ENCODE assay signal across 8 cellular contexts in genomic region chr22:30312053-30312452, GRCh38. TPM values are rescaled to one million over a fixed set of nuclear protein-coding genes. Genes with fewer than 3 reads are reported as not detected.
DNase-seq lines count a peak whose midpoint lies in the region; ATAC-seq lines count a peak whose summit lies in the region.
"Had no signal": no experiment of that assay in that cellular context is flagged by ENCODE, and none has a peak within 500 bp of the region (broad histone marks: within the 10 kb centered on the region; RNA-seq: fewer than 3 reads in every experiment).

No MANE protein-coding gene starts in this region.

- peak overlapping the region; percentile 54 for H3K9ac ChIP-seq in GM23248

- H3K36me3 ChIP-seq in GM23248 (ENCODE audit: low read depth) = no peaks in the 10 kb centered on the region

- no peak overlapping the region for H3K4me3 ChIP-seq in GM23248

- WGBS in GM23248 (ENCODE audit: low coverage in 1 of 2, low lambda C conversion rate in 2 of 2, missing lambda C conversion rate in 2 of 2), 2 experiments = 32 to 36% methylated on average over 6 of the region's 6 CpGs

- peaks cover 4% of the 10 kb centered on the region for H3K36me3 Mint-ChIP-seq in T-helper 17 cell (ENCODE audit: low read depth)
- H3K36me3 Mint-ChIP-seq in stimulated activated effector memory CD8-positive, alpha-beta T cell treated with anti-CD3 and anti-CD28 coated beads, Interleukin-12 subunit alpha, Interleukin-12 subunit beta, amount 100 ng/mL, for 72 hours = peaks cover 23% of the 10 kb centered on the region

- H3K9me3 ChIP-seq in GM23248 (ENCODE audit: low read depth) (no peaks in the 10 kb centered on the region), T-helper 17 cell (ENCODE audit: control insufficient read depth, low read length, poor library complexity, severe bottlenecking) (no peaks in the 10 kb centered on the region)

- in situ Hi-C loops in GM23248 (cut with MboI) = no loop called here

- peaks cover 10% of the 10 kb centered on the region for H4K20me1 ChIP-seq in GM23248 (ENCODE audit: insufficient read depth)

- H3K79me2 ChIP-seq in GM23248 (ENCODE audit: insufficient read depth) = peaks cover 79% of the 10 kb centered on the region

- peak overlapping the region; percentile 86 for H3K27ac Mint-ChIP-seq in T-helper 17 cell
- H3K27ac Mint-ChIP-seq in stimulated activated effector memory CD8-positive, alpha-beta T cell treated with anti-CD3 and anti-CD28 coated beads, Interleukin-12 subunit alpha, Interleukin-12 subunit beta, amount 100 ng/mL, for 72 hours = peak overlapping the region; percentile 92

- no peak overlapping the region for H2AFZ ChIP-seq in GM23248

- DNase-seq in GM23248 = peak; percentile 91
- DNase-seq in T-helper 17 cell = no peak
- peak; percentile 83 for DNase-seq in fibroblast of gingiva (ENCODE audit: low read depth)
- DNase-seq in stimulated activated effector memory CD8-positive, alpha-beta T cell treated with anti-CD3 and anti-CD28 coated beads, Interleukin-12 subunit alpha, Interleukin-12 subunit beta, amount 100 ng/mL, for 72 hours (ENCODE audit: low spot score in 2 of 2) = no peak
- no peak for DNase-seq in NCI-H345 treated with DMSO at 0.1 percent for 48 hours (lab: John Stamatoyannopoulos, UW; ENCODE audit: unreplicated experiment)
- no peak for DNase-seq in NCI-H146 (lab: John Stamatoyannopoulos, UW)
- DNase-seq: NCI-H1105 treated with DMSO at 0.1 percent for 48 hours had no signal

- peaks cover 79% of the 10 kb centered on the region for H3K4me1 Mint-ChIP-seq in T-helper 17 cell
- peaks cover 91% of the 10 kb centered on the region for H3K4me1 Mint-ChIP-seq in stimulated activated effector memory CD8-positive, alpha-beta T cell treated with anti-CD3 and anti-CD28 coated beads, Interleukin-12 subunit alpha, Interleukin-12 subunit beta, amount 100 ng/mL, for 72 hours

- H3K27me3 ChIP-seq in GM23248 (replicated peaks; ENCODE audit: insufficient read depth) = no peaks in the 10 kb centered on the region

- no peaks in the 10 kb centered on the region for H3K9me2 ChIP-seq in GM23248 (ENCODE audit: insufficient read depth)

- H3F3A ChIP-seq in GM23248 (ENCODE audit: insufficient read depth) = peaks cover 39% of the 10 kb centered on the region

- ATAC-seq in T-helper 17 cell (no peak), HG02588 (IDR thresholded peaks at IDR 0.05; ENCODE audit: unreplicated experiment) (no peak)
- ATAC-seq in stimulated activated effector memory CD8-positive, alpha-beta T cell treated with anti-CD3 and anti-CD28 coated beads, Interleukin-12 subunit alpha, Interleukin-12 subunit beta, amount 100 ng/mL, for 72 hours = peak; percentile 38

- peak overlapping the region; percentile 19 for H3K4me3 Mint-ChIP-seq in T-helper 17 cell
- peak overlapping the region; percentile 1 for H3K4me3 Mint-ChIP-seq in stimulated activated effector memory CD8-positive, alpha-beta T cell treated with anti-CD3 and anti-CD28 coated beads, Interleukin-12 subunit alpha, Interleukin-12 subunit beta, amount 100 ng/mL, for 72 hours

- peak overlapping the region; percentile 78 for H3K27ac ChIP-seq in GM23248

- H3K4me1 ChIP-seq in GM23248 (ENCODE audit: insufficient read depth) = peaks cover 44% of the 10 kb centered on the region

- no peaks in the 10 kb centered on the region for H3K27me3 Mint-ChIP-seq in T-helper 17 cell

- H3K9me3 Mint-ChIP-seq in stimulated activated effector memory CD8-positive, alpha-beta T cell treated with anti-CD3 and anti-CD28 coated beads, Interleukin-12 subunit alpha, Interleukin-12 subunit beta, amount 100 ng/mL, for 72 hours = no peaks in the 10 kb centered on the region

- H3K4me2 ChIP-seq in GM23248 (ENCODE audit: unreplicated experiment) = peak overlapping the region; percentile 31

RNA-seq across cellular contexts. Expression of gene TBC1D10A, which starts 14.7 kb away (rescaled TPM):
- 16.9 and 26.3 TPM in 2 replicates for total RNA-seq in GM23248 (2014; rRNA removed; shearing (Covaris generic))
- polyA plus RNA-seq in GM23248 (2016; fragmentation: Nextera tagmentation; extraction: Ambion mirVana) = 21.9 and 22.3 TPM in 2 replicates
- total RNA-seq in T-helper 17 cell = 10 to 100 TPM; 46.9 to 63.1 TPM

RNA-seq across cellular contexts. Expression of gene CASTOR1, which starts 22.7 kb away (rescaled TPM):
- 10.2 and 13.4 TPM in 2 replicates for total RNA-seq in GM23248 (2014; rRNA removed; shearing (Covaris generic))
- polyA plus RNA-seq in GM23248 (2016; fragmentation: Nextera tagmentation; extraction: Ambion mirVana) = 8.7 and 10.2 TPM in 2 replicates
- 10 to 100 TPM; 10.6 to 12.4 TPM for total RNA-seq in T-helper 17 cell

RNA-seq across cellular contexts. Expression of gene SF3A1, which starts 44.6 kb away (rescaled TPM):
- 9.1 and 12.9 TPM in 2 replicates for total RNA-seq in GM23248 (2014; rRNA removed; shearing (Covaris generic))
- 75.0 and 88.3 TPM in 2 replicates for polyA plus RNA-seq in GM23248 (2016; fragmentation: Nextera tagmentation; extraction: Ambion mirVana)
- 100 to 1,000 TPM; 317 to 372 TPM for total RNA-seq in T-helper 17 cell

RNA-seq across cellular contexts. Expression of gene CCDC157, which starts 44.8 kb away (rescaled TPM):
- total RNA-seq in GM23248 (2014; rRNA removed; shearing (Covaris generic)) = 5.0 and 9.2 TPM in 2 replicates
- 2.5 and 2.7 TPM in 2 replicates for polyA plus RNA-seq in GM23248 (2016; fragmentation: Nextera tagmentation; extraction: Ambion mirVana)
- total RNA-seq in T-helper 17 cell = 1 to 10 TPM; 6.7 to 9.4 TPM

RNA-seq across cellular contexts. Expression of gene OSM, which starts 45.4 kb away (rescaled TPM):
- total RNA-seq in GM23248 (2014; rRNA removed; shearing (Covaris generic)) = not detected in 2 replicates
- not detected in 2 replicates for polyA plus RNA-seq in GM23248 (2016; fragmentation: Nextera tagmentation; extraction: Ambion mirVana)
- 10 to 100 TPM; 29.1 to 35.2 TPM for total RNA-seq in T-helper 17 cell

Comparison
In these comparisons a context has a peak if more than half of its experiments do, and no peak if none do; other contexts are left out.
1. DNase-seq: peak in GM23248 (single experiment) and fibroblast of gingiva (single experiment); none in T-helper 17 cell (0 of 3), stimulated activated effector memory CD8-positive, alpha-beta T cell treated with anti-CD3 and anti-CD28 coated beads, Interleukin-12 subunit alpha, Interleukin-12 subunit beta, amount 100 ng/mL, for 72 hours (0 of 2), NCI-H345 treated with DMSO at 0.1 percent for 48 hours (single experiment) and NCI-H146 (single experiment).
2. RNA of gene SF3A1, which starts 44.6 kb away (total RNA-seq): 317 to 372 TPM in T-helper 17 cell; 9.1 to 12.9 TPM in GM23248; every median in the first group is over 10 times any median in the second.